In genomic region chr18:51044928-51045587, GRCh38 we compare ENCODE assay signal across 9 cellular contexts. TPM values are rescaled to one million over a fixed set of nuclear protein-coding genes. Genes with fewer than 3 reads are reported as not detected.
DNase-seq lines count a peak whose midpoint lies in the region; ATAC-seq, FAIRE-seq and TF ChIP-seq lines count a peak whose summit lies in the region.
"Had no signal": no experiment of that assay in that cellular context is flagged by ENCODE, and none has a peak within 500 bp of the region (broad histone marks: within the 10 kb centered on the region; RNA-seq: fewer than 3 reads in every experiment).

No MANE protein-coding gene starts in this region.

- CTCF ChIA-PET in Calu3 (lab: Charles Lee), result no interaction called here

- H3K27ac Mint-ChIP-seq in Calu3 (ENCODE audit: unreplicated experiment), result no peak overlapping the region
- H3K27ac Mint-ChIP-seq in nephron, result peak overlapping the region; percentile 39 to 57 (median 39)

- no peak for TF ChIP-seq POLR2A in vagina (IDR thresholded peaks at IDR 0.05)

- H3K9me3 Mint-ChIP-seq in Calu3 (ENCODE audit: low read depth, unreplicated experiment), result no peaks in the 10 kb centered on the region
- no peaks in the 10 kb centered on the region for H3K9me3 Mint-ChIP-seq in nephron

- intact Hi-C loops in Calu3 (cut with micrococcal nuclease; ENCODE audit: unreplicated experiment), result no loop called here
- intact Hi-C loops in vagina (cut with DNase I), result no loop called here

- FAIRE-seq in endometrium (lab: Jason Lieb, UNC), result peak; percentile 63

- DNase-seq in Calu3 (no peak), LNCaP clone FGC (ENCODE audit: low read depth) (peak; percentile 17), SIG-M5 (lab: John Stamatoyannopoulos, UW) (no peak), vagina (ENCODE audit: extremely low spot score in 2 of 2) (no peak)
- DNase-seq: NCI-H1092 treated with DMSO at 0.1 percent for 48 hours; stimulated activated naive CD4-positive, alpha-beta T cell treated with Interleukin-2 at 50 U/mL for 16 hours had no signal

- H3K4me3 ChIP-seq in LNCaP clone FGC (ENCODE audit: low read depth, low read length) (peak overlapping the region; percentile 28), vagina (no peak overlapping the region)

- H3K4me3 Mint-ChIP-seq in Calu3 (ENCODE audit: low read depth, unreplicated experiment) (peak overlapping the region; percentile 1), nephron (peak overlapping the region in 1 of 3 experiments; percentile 28)

- H3K36me3 Mint-ChIP-seq in Calu3 (ENCODE audit: insufficient read depth, unreplicated experiment) (peaks cover 4% of the 10 kb centered on the region), nephron (ENCODE audit: low read depth) (peaks cover 28% of the 10 kb centered on the region)

- no peak overlapping the region for H3K27ac ChIP-seq in vagina

- H3K36me3 ChIP-seq in vagina, result peaks cover 0 to 26% of the 10 kb centered on the region in 2 donors

- H3K9me3 ChIP-seq in vagina, result no peaks in the 10 kb centered on the region

- H3K4me1 Mint-ChIP-seq in Calu3 (ENCODE audit: low read depth, unreplicated experiment) (peaks cover 36% of the 10 kb centered on the region), nephron (peaks cover 28% of the 10 kb centered on the region)

- no TSS peak for BruUV-seq in Calu3 (replicated peaks; lab: Mats Ljungman, UMichigan)

- no peaks in the 10 kb centered on the region for H3K27me3 ChIP-seq in vagina

- H3K4me1 ChIP-seq in vagina, result peaks cover 63% of the 10 kb centered on the region

- H3K27me3 Mint-ChIP-seq in Calu3 (ENCODE audit: unreplicated experiment), result no peaks in the 10 kb centered on the region
- H3K27me3 Mint-ChIP-seq in nephron (ENCODE audit: low read depth), result no peaks in the 10 kb centered on the region

- TF ChIP-seq CTCF in Calu3 (IDR thresholded peaks at IDR 0.05; ENCODE audit: unreplicated experiment) (no peak), LNCaP clone FGC (IDR thresholded peaks at IDR 0.05; ENCODE audit: control insufficient read depth, extremely low read depth, insufficient read depth) (no peak), nephron (IDR thresholded peaks at IDR 0.05; ENCODE audit: unreplicated experiment in 3 of 3) (no peak), vagina (IDR thresholded peaks at IDR 0.05) (no peak)

- no peak for ATAC-seq in HG03045 (IDR thresholded peaks at IDR 0.05; ENCODE audit: unreplicated experiment)

RNA-seq across cellular contexts. Expression of gene SMAD4, which starts 15.0 kb away (rescaled TPM):
- total RNA-seq in Calu3 (2022) (78.6 and 96.7 TPM in 2 replicates), vagina (75.1 TPM)
